ENCODE assay signal across 16 cellular contexts in genomic region chr15:80275946-80276345, GRCh38. TPM values are rescaled to one million over a fixed set of nuclear protein-coding genes. Genes with fewer than 3 reads are reported as not detected.
DNase-seq lines count a peak whose midpoint lies in the region; ATAC-seq, FAIRE-seq and TF ChIP-seq lines count a peak whose summit lies in the region.
"Had no signal": no experiment of that assay in that cellular context is flagged by ENCODE, and none has a peak within 500 bp of the region (broad histone marks: within the 10 kb centered on the region; RNA-seq: fewer than 3 reads in every experiment).

No MANE protein-coding gene starts in this region.

- no peak overlapping the region for H2BK12ac ChIP-seq in H9 (ENCODE audit: insufficient read length, low read depth, low read length)

- no peak overlapping the region for H3K4me3 ChIP-seq in SK-N-SH (ENCODE audit: low read depth in 2 of 2, low read length in 1 of 2)
- H3K4me3 ChIP-seq in bronchial epithelial cell (ENCODE audit: low read depth, low read length): no peak overlapping the region
- H3K4me3 ChIP-seq: psoas muscle had no signal

- peaks cover 5 to 7% of the 10 kb centered on the region in 2 experiments; a peak in 3 of 4 replicates for H3K4me1 Mint-ChIP-seq in H9
- H3K4me1 Mint-ChIP-seq: stimulated activated effector memory CD8-positive, alpha-beta T cell treated with anti-CD3 and anti-CD28 coated beads, Interleukin-12 subunit alpha, Interleukin-12 subunit beta, amount 100 ng/mL, for 72 hours had no signal

- no peak for DNase-seq in SK-N-SH
- DNase-seq in NCI-H2171 (lab: John Stamatoyannopoulos, UW): peak; percentile 34
- DNase-seq in bronchial epithelial cell (ENCODE audit: low read depth): peak; percentile 46
- DNase-seq in urothelium cell line (ENCODE audit: low spot score): peak; percentile 55
- no peak for DNase-seq in H9
- DNase-seq: MM.1S, psoas muscle, T1000 had no signal

- FAIRE-seq in bronchial epithelial cell (lab: Jason Lieb, UNC) (no peak), urothelium cell line (lab: Jason Lieb, UNC) (no peak)
- FAIRE-seq: G401.6, islet of Langerhans had no signal

- H3K27me3 ChIP-seq in SK-N-SH (ENCODE audit: insufficient read depth) (0 out of 2 replicates have a peak, but pooled peaks cover under 1% of the 10 kb centered on the region), bronchial epithelial cell (ENCODE audit: control insufficient read depth, insufficient read depth, low read length) (no peaks in the 10 kb centered on the region), H9 (ENCODE audit: insufficient read depth, low read length) (no peaks in the 10 kb centered on the region)

- ATAC-seq in SK-N-SH treated with all-trans-retinoic acid at 6 μM for 48 hours (no peak), GM19463 (IDR thresholded peaks at IDR 0.05; ENCODE audit: unreplicated experiment) (no peak), HG03460 (IDR thresholded peaks at IDR 0.05; ENCODE audit: unreplicated experiment) (no peak)
- ATAC-seq: psoas muscle; stimulated activated effector memory CD8-positive, alpha-beta T cell treated with anti-CD3 and anti-CD28 coated beads, Interleukin-12 subunit alpha, Interleukin-12 subunit beta, amount 100 ng/mL, for 72 hours had no signal

- no peak overlapping the region for H2BK5ac ChIP-seq in H9 (ENCODE audit: insufficient read length, low read length)

- no peaks in the 10 kb centered on the region for H3K9me3 ChIP-seq in SK-N-SH
- H3K9me3 ChIP-seq in H9 (ENCODE audit: control insufficient read depth, low read depth, low read length): no peaks in the 10 kb centered on the region
- H3K9me3 ChIP-seq: psoas muscle had no signal

- CTCF ChIA-PET in SK-N-SH (lab: Yijun Ruan, JAX): interaction anchor here (1.1 to 1.7 kb wide), 2 partner anchors 17 to 21 kb away, joined by 3 to 5 read pairs; no protein-coding TSS in a partner anchor

- no peak overlapping the region for H4K5ac ChIP-seq in H9 (ENCODE audit: insufficient read length, low read depth, low read length)

- no peak overlapping the region for H2BK20ac ChIP-seq in H9 (ENCODE audit: low read depth, low read length, poor library complexity, severe bottlenecking)

- 41% methylated on average over 3 of the region's 3 CpGs for WGBS in SK-N-SH (ENCODE audit: low lambda C conversion rate)
- WGBS in H9 (ENCODE audit: extremely low coverage, insufficient read length, low lambda C conversion rate): no CpG with 5 or more reads among the region's 3 CpGs

- no peak overlapping the region for H2AK5ac ChIP-seq in H9 (ENCODE audit: insufficient read length, low read length)

- H3F3A ChIP-seq in SK-N-SH (replicated peaks; ENCODE audit: insufficient read depth): no peaks in the 10 kb centered on the region

- H4K8ac ChIP-seq in H9 (replicated peaks; ENCODE audit: insufficient read length, low read depth, low read length): no peak overlapping the region

- no peak overlapping the region for H3K27ac Mint-ChIP-seq in H9
- H3K27ac Mint-ChIP-seq: activated naive CD8-positive, alpha-beta T cell; stimulated activated effector memory CD8-positive, alpha-beta T cell treated with anti-CD3 and anti-CD28 coated beads, Interleukin-12 subunit alpha, Interleukin-12 subunit beta, amount 100 ng/mL, for 72 hours had no signal

- TF ChIP-seq CTCF in SK-N-SH (IDR thresholded peaks at IDR 0.05) (no peak), bronchial epithelial cell (IDR thresholded peaks at IDR 0.05; ENCODE audit: insufficient read depth, low read length, severe bottlenecking) (no peak), H9 (conservative IDR thresholded peaks at IDR 0.05) (no peak)

- no peak overlapping the region for H3K23ac ChIP-seq in H9 (ENCODE audit: insufficient read length, low read depth, low read length)

- no peaks in the 10 kb centered on the region for H3K36me3 Mint-ChIP-seq in H9 (ENCODE audit: insufficient read depth in 1 of 3, low read depth in 3 of 3)
- H3K36me3 Mint-ChIP-seq: activated naive CD8-positive, alpha-beta T cell; stimulated activated effector memory CD8-positive, alpha-beta T cell treated with anti-CD3 and anti-CD28 coated beads, Interleukin-12 subunit alpha, Interleukin-12 subunit beta, amount 100 ng/mL, for 72 hours had no signal

- peaks cover 14% of the 10 kb centered on the region for H3K27me3 Mint-ChIP-seq in H9 (ENCODE audit: low read depth)

- no peaks in the 10 kb centered on the region; a peak in 1 of 5 replicates for H3K9me3 Mint-ChIP-seq in H9
- H3K9me3 Mint-ChIP-seq: stimulated activated effector memory CD8-positive, alpha-beta T cell treated with anti-CD3 and anti-CD28 coated beads, Interleukin-12 subunit alpha, Interleukin-12 subunit beta, amount 100 ng/mL, for 72 hours had no signal

- no peak overlapping the region for H3K4ac ChIP-seq in H9 (ENCODE audit: low read depth, low read length)

- no peak overlapping the region for H3K18ac ChIP-seq in H9 (ENCODE audit: insufficient read length, low read depth, low read length)

- no peak for TF ChIP-seq EP300 in SK-N-SH (IDR thresholded peaks at IDR 0.05; ENCODE audit: borderline replicate concordance in 1 of 2, low read depth in 1 of 2, low read length in 1 of 2)

- H2BK15ac ChIP-seq in H9 (ENCODE audit: low read depth, low read length): no peak overlapping the region

- H3T11ph ChIP-seq in H9 (ENCODE audit: low read length): no peak overlapping the region

- H3K4me3 Mint-ChIP-seq in H9: no peak overlapping the region
- H3K4me3 Mint-ChIP-seq: activated naive CD8-positive, alpha-beta T cell; stimulated activated effector memory CD8-positive, alpha-beta T cell treated with anti-CD3 and anti-CD28 coated beads, Interleukin-12 subunit alpha, Interleukin-12 subunit beta, amount 100 ng/mL, for 72 hours had no signal

- TF ChIP-seq RAD21 in SK-N-SH (IDR thresholded peaks at IDR 0.05; ENCODE audit: low read length): no peak

- H3K36me3 ChIP-seq in SK-N-SH (replicated peaks in 1 of 2; ENCODE audit: control insufficient read depth in 1 of 2, insufficient read depth in 2 of 2, low read length in 1 of 2) (no peaks in the 10 kb centered on the region), bronchial epithelial cell (ENCODE audit: control insufficient read depth, insufficient read depth, low read length) (no peaks in the 10 kb centered on the region)

- H3K79me2 ChIP-seq in SK-N-SH (ENCODE audit: insufficient read depth) (no peaks in the 10 kb centered on the region), H9 (ENCODE audit: insufficient read depth, low read length) (no peaks in the 10 kb centered on the region)

- H3K4me2 ChIP-seq in SK-N-SH: no peak overlapping the region
- no peak overlapping the region for H3K4me2 ChIP-seq in H9 (ENCODE audit: insufficient read depth, insufficient read length, low read length)

- no peak overlapping the region for H3K27ac ChIP-seq in SK-N-SH (ENCODE audit: low read depth in 2 of 2, low read length in 1 of 2)
- H3K27ac ChIP-seq in H9 (ENCODE audit: insufficient read length, low read depth, low read length): no peak overlapping the region
- H3K27ac ChIP-seq: psoas muscle had no signal

- H3K9ac ChIP-seq in SK-N-SH (no peak overlapping the region), H9 (ENCODE audit: extremely low read depth, insufficient read length, low read length) (no peak overlapping the region)

- no peaks in the 10 kb centered on the region for H3K23me2 ChIP-seq in H9 (ENCODE audit: insufficient read length, low read depth, low read length, poor library complexity, severe bottlenecking)

- POLR2A ChIA-PET in SK-N-SH (lab: Yijun Ruan, JAX): no interaction called here

- H3K14ac ChIP-seq in H9 (ENCODE audit: insufficient read depth, low read length): no peak overlapping the region

- no peaks in the 10 kb centered on the region for H4K20me1 ChIP-seq in SK-N-SH (ENCODE audit: insufficient read depth)
- H4K20me1 ChIP-seq in H9 (ENCODE audit: control insufficient read depth, insufficient read depth, insufficient read length): no peaks in the 10 kb centered on the region

- H2BK120ac ChIP-seq in H9 (ENCODE audit: low read depth, low read length, poor library complexity, severe bottlenecking): no peak overlapping the region

- H3K79me1 ChIP-seq in H9 (ENCODE audit: insufficient read depth, low read depth, low read length, poor library complexity, severe bottlenecking): no peaks in the 10 kb centered on the region

- H4K91ac ChIP-seq in H9 (ENCODE audit: insufficient read length, low read depth, low read length): no peak overlapping the region

- H2AFZ ChIP-seq in SK-N-SH (ENCODE audit: low read depth): no peak overlapping the region
- H2AFZ ChIP-seq in H9 (ENCODE audit: low read length): no peak overlapping the region

- H3K56ac ChIP-seq in H9 (ENCODE audit: insufficient read length, low read depth, low read length): no peak overlapping the region

- H3K9me2 ChIP-seq in SK-N-SH: no peaks in the 10 kb centered on the region

- H3K4me1 ChIP-seq in SK-N-SH (ENCODE audit: control insufficient read depth in 1 of 2, insufficient read depth in 2 of 2, low read depth in 1 of 2, low read length in 1 of 2) (no peaks in the 10 kb centered on the region), H9 (ENCODE audit: insufficient read depth, low read length) (no peaks in the 10 kb centered on the region)
- H3K4me1 ChIP-seq: psoas muscle had no signal

TF ChIP-seq in SK-N-SH, 30 proteins besides CTCF, POLR2A, EP300 and RAD21 (continues in another document):
- TF ChIP-seq TCF12 (IDR thresholded peaks at IDR 0.05) (0 out of 2 replicates have a peak, but pooled peaks have one; percentile 6), USF2 (IDR thresholded peaks at IDR 0.05; ENCODE audit: borderline replicate concordance, low read depth, low read length) (no peak), RCOR1 (IDR thresholded peaks at IDR 0.05; ENCODE audit: low read length) (no peak)

TF ChIP-seq in SK-N-SH treated with all-trans-retinoic acid at 6 μM for 48 hours, 23 proteins besides CTCF, POLR2A, EP300 and RAD21:
- no peak for TF ChIP-seq TCF4 (CRISPR knock-in tag; IDR thresholded peaks at IDR 0.05; ENCODE audit: borderline replicate concordance)
- TF ChIP-seq CREB5 (CRISPR knock-in tag; IDR thresholded peaks at IDR 0.05; ENCODE audit: low read depth): no peak
- TF ChIP-seq RARB (CRISPR knock-in tag; IDR thresholded peaks at IDR 0.05): no peak
- TF ChIP-seq ZFP30 (CRISPR knock-in tag; IDR thresholded peaks at IDR 0.05): no peak
- TF ChIP-seq ARNTL (CRISPR knock-in tag; IDR thresholded peaks at IDR 0.05; ENCODE audit: borderline replicate concordance, low read depth): no peak

RNA-seq across cellular contexts. Expression of gene CTXND1, which starts 23.9 kb away (rescaled TPM):
- not detected in 2 replicates for polyA plus RNA-seq in SK-N-SH (2012; rRNA removed)
- polyA plus RNA-seq in SK-N-SH (2012; cell fraction: cytosol; rRNA removed): not detected in 2 replicates
- not detected in 2 replicates for polyA plus RNA-seq in SK-N-SH (2012; cell fraction: nucleus; rRNA removed)
- total RNA-seq in bronchial epithelial cell: not detected in 2 replicates
- total RNA-seq in H9 (2021): not detected in 2 replicates
- total RNA-seq: fibroblast of villous mesenchyme had no signal

Comparison
In these comparisons a context has a peak if more than half of its experiments do, and no peak if none do; other contexts are left out.
1. DNase-seq: peak in NCI-H2171 (single experiment), bronchial epithelial cell (single experiment) and urothelium cell line (single experiment); none in SK-N-SH (single experiment) and H9 (single experiment).